8 cellular contexts compared by ENCODE assay signal in the genomic region with DNA sequence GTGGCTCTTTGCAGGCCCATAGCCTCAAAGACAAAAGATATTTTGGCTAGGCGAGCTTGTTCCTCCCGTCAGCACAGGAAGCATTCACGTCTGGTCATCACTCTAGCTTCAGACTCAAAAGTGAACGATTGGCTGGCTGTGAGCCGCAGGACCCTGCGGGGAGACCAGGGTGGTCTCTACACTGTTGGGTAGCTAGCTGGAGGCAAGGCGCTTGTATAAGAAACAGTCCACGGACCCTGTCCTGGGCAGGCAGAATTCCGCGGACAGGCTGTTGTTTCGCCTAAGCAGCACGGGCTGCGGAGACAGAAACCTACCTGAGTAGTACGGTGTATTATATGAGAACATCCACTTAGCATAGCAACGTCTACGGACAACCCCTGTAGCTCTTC. TPM values are rescaled to one million over a fixed set of nuclear protein-coding genes. Genes with fewer than 3 reads are reported as not detected.
DNase-seq lines count a peak whose midpoint lies in the region; ATAC-seq and TF ChIP-seq lines count a peak whose summit lies in the region.

No MANE protein-coding gene starts in this region.

- no peak overlapping the region for H2BK15ac ChIP-seq in H9 (ENCODE audit: low read depth, low read length)

- H3K27ac Mint-ChIP-seq in H9, result peak overlapping the region; percentile 44 to 98 (median 89); a peak in 6 of 7 replicates

- H3K4me1 Mint-ChIP-seq in H9, result peaks cover 41 to 47% of the 10 kb centered on the region in 2 experiments

- H3K23ac ChIP-seq in H9 (ENCODE audit: insufficient read length, low read depth, low read length) (no peak overlapping the region), trophoblast cell (ENCODE audit: low read length) (no peak overlapping the region)

- ATAC-seq in GM18505 (IDR thresholded peaks at IDR 0.05; ENCODE audit: unreplicated experiment), result peak; percentile 5

- no peak overlapping the region for H2BK12ac ChIP-seq in H9 (ENCODE audit: insufficient read length, low read depth, low read length)
- peak overlapping the region; percentile 74 for H2BK12ac ChIP-seq in trophoblast cell (ENCODE audit: low read length)

- H3K23me2 ChIP-seq in H9 (ENCODE audit: insufficient read length, low read depth, low read length, poor library complexity, severe bottlenecking), result peaks cover 17% of the 10 kb centered on the region

- peaks cover 0 to 7% (median 1%) of the 10 kb centered on the region in 3 experiments; a peak in 4 of 7 replicates for H3K36me3 Mint-ChIP-seq in H9 (ENCODE audit: insufficient read depth in 1 of 3, low read depth in 3 of 3)

- H4K12ac ChIP-seq in trophoblast cell (ENCODE audit: low read depth, low read length), result no peak overlapping the region

- no peaks in the 10 kb centered on the region; a peak in 1 of 5 replicates for H3K9me3 Mint-ChIP-seq in H9

- intact Hi-C loops in OCI-LY7 (cut with micrococcal nuclease; ENCODE audit: unreplicated experiment), result loop anchor here (1.0 to 10.0 kb wide), 9 partner anchors 30 to 1111 kb away; a partner anchor contains a TSS

- H4K8ac ChIP-seq in H9 (replicated peaks; ENCODE audit: insufficient read length, low read depth, low read length) (no peak overlapping the region), trophoblast cell (ENCODE audit: low read depth, low read length) (peak overlapping the region; percentile 51)

- H3K18ac ChIP-seq in H9 (ENCODE audit: insufficient read length, low read depth, low read length), result peak overlapping the region; percentile 55
- H3K18ac ChIP-seq in trophoblast cell (ENCODE audit: low read length), result peak overlapping the region; percentile 62

- no peak overlapping the region for H3K4ac ChIP-seq in H9 (ENCODE audit: low read depth, low read length)
- peak overlapping the region; percentile 30 for H3K4ac ChIP-seq in trophoblast cell (ENCODE audit: low read depth, low read length)

- no peaks in the 10 kb centered on the region for H3K9me2 ChIP-seq in OCI-LY7 (ENCODE audit: insufficient read depth, low read length)

- H2AK5ac ChIP-seq in H9 (ENCODE audit: insufficient read length, low read length), result no peak overlapping the region
- H2AK5ac ChIP-seq in trophoblast cell (ENCODE audit: low read length), result peak overlapping the region; percentile 59

- H4K91ac ChIP-seq in H9 (ENCODE audit: insufficient read length, low read depth, low read length), result no peak overlapping the region
- peak overlapping the region; percentile 45 for H4K91ac ChIP-seq in trophoblast cell (ENCODE audit: low read depth, low read length)

- peak overlapping the region; percentile 96 to 98 for H3K4me3 Mint-ChIP-seq in H9

- H3K4me2 ChIP-seq in H9 (ENCODE audit: insufficient read depth, insufficient read length, low read length) (peak overlapping the region; percentile 75), OCI-LY7 (ENCODE audit: low read length) (peak overlapping the region; percentile 90), trophoblast cell (ENCODE audit: low read length) (peak overlapping the region; percentile 65)

- no peak overlapping the region for H4K5ac ChIP-seq in H9 (ENCODE audit: insufficient read length, low read depth, low read length)

- DNase-seq in H9, result no peak
- peak; percentile 70 for DNase-seq in OCI-LY7 (ENCODE audit: low spot score)
- no peak for DNase-seq in epithelial cell of prostate (ENCODE audit: low read depth, low spot score)
- no peak for DNase-seq in trophoblast cell
- DNase-seq in AG08396 (ENCODE audit: low spot score), result no peak
- DNase-seq in NCI-H2029 treated with DMSO at 0.1 percent for 48 hours (lab: John Stamatoyannopoulos, UW), result no peak
- DNase-seq in middle frontal gyrus (ENCODE audit: extremely low spot score, low spot score), result no peak

- H3K9ac ChIP-seq in H9 (ENCODE audit: extremely low read depth, insufficient read length, low read length), result peak overlapping the region; percentile 76
- H3K9ac ChIP-seq in trophoblast cell (ENCODE audit: low read length), result peak overlapping the region; percentile 1

- H3K27me3 ChIP-seq in H9 (ENCODE audit: insufficient read depth, low read length), result no peaks in the 10 kb centered on the region
- no peaks in the 10 kb centered on the region for H3K27me3 ChIP-seq in trophoblast cell (ENCODE audit: insufficient read depth, low read length)

- H3K27ac ChIP-seq in H9 (ENCODE audit: insufficient read length, low read depth, low read length) (no peak overlapping the region), OCI-LY7 (ENCODE audit: low read depth, low read length, poor library complexity, severe bottlenecking) (peak overlapping the region; percentile 81), epithelial cell of prostate (peak overlapping the region; percentile 93), trophoblast cell (ENCODE audit: low read depth, low read length) (peak overlapping the region; percentile 40)

- H3K14ac ChIP-seq in H9 (ENCODE audit: insufficient read depth, low read length) (peak overlapping the region; percentile 44), trophoblast cell (ENCODE audit: low read length) (peak overlapping the region; percentile 22)

- peaks cover 5% of the 10 kb centered on the region; the same call in 1 of the 2 replicates for H3K27me3 Mint-ChIP-seq in H9 (ENCODE audit: low read depth)

- no peak for TF ChIP-seq POLR2A in GM18505 (IDR thresholded peaks at IDR 0.05; ENCODE audit: borderline replicate concordance, extremely low read depth, insufficient read depth, insufficient read length)

- no peak overlapping the region for H3K56ac ChIP-seq in H9 (ENCODE audit: insufficient read length, low read depth, low read length)

- no peaks in the 10 kb centered on the region for H3K9me3 ChIP-seq in H9 (ENCODE audit: control insufficient read depth, low read depth, low read length)
- no peaks in the 10 kb centered on the region for H3K9me3 ChIP-seq in OCI-LY7 (ENCODE audit: low read length)
- H3K9me3 ChIP-seq in trophoblast cell (ENCODE audit: insufficient read depth, low read depth, low read length), result peaks cover 3% of the 10 kb centered on the region

- no TSS peak for BruUV-seq in OCI-LY7 (replicated peaks; lab: Mats Ljungman, UMichigan)

- WGBS in H9 (ENCODE audit: extremely low coverage, insufficient read length, low lambda C conversion rate), result no CpG with 5 or more reads among the region's 16 CpGs
- WGBS in trophoblast cell (ENCODE audit: extremely low coverage, insufficient coverage, insufficient read length), result no CpG with 5 or more reads among the region's 16 CpGs

- CTCF ChIA-PET in OCI-LY7 (lab: Charles Lee; ENCODE audit: unreplicated experiment), result interaction anchor here (0.6 to 1.8 kb wide), 3 partner anchors 10 to 213 kb away, joined by 3 to 5 read pairs (median 3); no protein-coding TSS in a partner anchor

- H3K79me2 ChIP-seq in H9 (ENCODE audit: insufficient read depth, low read length) (no peaks in the 10 kb centered on the region; the same call in 1 of the 2 replicates), OCI-LY7 (ENCODE audit: insufficient read depth, low read depth, low read length) (peaks cover 24% of the 10 kb centered on the region; the same call in 1 of the 2 replicates), trophoblast cell (ENCODE audit: control insufficient read depth, insufficient read depth, low read length, poor library complexity) (peaks cover 23% of the 10 kb centered on the region)

- H3K79me1 ChIP-seq in H9 (ENCODE audit: insufficient read depth, low read depth, low read length, poor library complexity, severe bottlenecking), result no peaks in the 10 kb centered on the region
- peaks cover 34% of the 10 kb centered on the region for H3K79me1 ChIP-seq in trophoblast cell (ENCODE audit: low read length)

- H3K4me1 ChIP-seq in H9 (ENCODE audit: insufficient read depth, low read length), result no peaks in the 10 kb centered on the region
- H3K4me1 ChIP-seq in OCI-LY7 (ENCODE audit: insufficient read depth, low read length, poor library complexity, severe bottlenecking), result peaks cover 42% of the 10 kb centered on the region
- H3K4me1 ChIP-seq in trophoblast cell (ENCODE audit: control insufficient read depth in 1 of 2, insufficient read depth in 2 of 2, low read length in 2 of 2), result peaks cover 2 to 8% of the 10 kb centered on the region in 2 experiments

- no peak overlapping the region for H2BK5ac ChIP-seq in H9 (ENCODE audit: insufficient read length, low read length)
- H2BK5ac ChIP-seq in trophoblast cell (ENCODE audit: low read depth, low read length, poor library complexity), result peak overlapping the region; percentile 22

- H2AFZ ChIP-seq in H9 (ENCODE audit: low read length) (no peak overlapping the region), OCI-LY7 (ENCODE audit: low read length) (peak overlapping the region; percentile 74), trophoblast cell (ENCODE audit: insufficient read depth, low read length, poor library complexity) (peak overlapping the region; percentile 35)

- H3T11ph ChIP-seq in H9 (ENCODE audit: low read length), result no peak overlapping the region

- peaks cover 8% of the 10 kb centered on the region for H3K36me3 ChIP-seq in OCI-LY7 (ENCODE audit: insufficient read depth, low read length)
- H3K36me3 ChIP-seq in trophoblast cell (ENCODE audit: control insufficient read depth in 1 of 2, insufficient read depth in 2 of 2, low read length in 2 of 2), result no peaks in the 10 kb centered on the region

- H3K4me3 ChIP-seq in OCI-LY7 (ENCODE audit: low read depth, low read length, poor library complexity, severe bottlenecking) (peak overlapping the region; percentile 84), trophoblast cell (ENCODE audit: low read depth, low read length) (peak overlapping the region; percentile 45)

- no peak overlapping the region for H2BK20ac ChIP-seq in H9 (ENCODE audit: low read depth, low read length, poor library complexity, severe bottlenecking)

- peaks cover 3% of the 10 kb centered on the region for H4K20me1 ChIP-seq in H9 (ENCODE audit: control insufficient read depth, insufficient read depth, insufficient read length)
- H4K20me1 ChIP-seq in OCI-LY7 (ENCODE audit: insufficient read depth, low read length), result peaks cover 8% of the 10 kb centered on the region

- no peak overlapping the region for H2BK120ac ChIP-seq in H9 (ENCODE audit: low read depth, low read length, poor library complexity, severe bottlenecking)
- H2BK120ac ChIP-seq in trophoblast cell (ENCODE audit: insufficient read depth, low read length, poor library complexity), result peak overlapping the region; percentile 47

- TF ChIP-seq CTCF in H9 (conservative IDR thresholded peaks at IDR 0.05) (no peak), OCI-LY7 (conservative IDR thresholded peaks at IDR 0.05; ENCODE audit: low read length) (no peak)

- POLR2A ChIA-PET in OCI-LY7 (lab: Charles Lee), result interaction anchor here (0.5 to 9.5 kb wide), 13 partner anchors 9 to 1137 kb away, joined by 3 to 162 read pairs (median 4); a partner anchor contains a TSS

RNA-seq across cellular contexts. Expression of a gene that starts 29.6 kb away (rescaled TPM):
- total RNA-seq in H9 (2021), result 108 TPM in 2 replicates
- 16.5 and 22.8 TPM in 2 replicates for total RNA-seq in OCI-LY7 (2014; rRNA removed; shearing (Covaris generic))
- total RNA-seq in OCI-LY7 (2022), result 107 TPM in 2 replicates
- 101 and 107 TPM in 2 replicates for polyA plus RNA-seq in trophoblast cell (2013)

RNA-seq across cellular contexts. Expression of a gene that starts 29.8 kb away (rescaled TPM):
- total RNA-seq in H9 (2021) (1.6 and 1.9 TPM in 2 replicates), OCI-LY7 (2022) (3.4 and 3.9 TPM in 2 replicates)
- total RNA-seq in OCI-LY7 (2014; rRNA removed; shearing (Covaris generic)), result 2.8 and 3.2 TPM in 2 replicates
- 2.0 and 2.8 TPM in 2 replicates for polyA plus RNA-seq in trophoblast cell (2013)

RNA-seq across cellular contexts. Expression of a gene that starts 40.3 kb away (rescaled TPM):
- total RNA-seq in H9 (2021) (not detected in 2 replicates), OCI-LY7 (2022) (not detected in 2 replicates)
- not detected in 2 replicates for total RNA-seq in OCI-LY7 (2014; rRNA removed; shearing (Covaris generic))
- polyA plus RNA-seq in trophoblast cell (2013), result 1.5 and 1.8 TPM in 2 replicates
